Comparison of ENCODE assay signal across 24 cellular contexts in the genomic region with DNA sequence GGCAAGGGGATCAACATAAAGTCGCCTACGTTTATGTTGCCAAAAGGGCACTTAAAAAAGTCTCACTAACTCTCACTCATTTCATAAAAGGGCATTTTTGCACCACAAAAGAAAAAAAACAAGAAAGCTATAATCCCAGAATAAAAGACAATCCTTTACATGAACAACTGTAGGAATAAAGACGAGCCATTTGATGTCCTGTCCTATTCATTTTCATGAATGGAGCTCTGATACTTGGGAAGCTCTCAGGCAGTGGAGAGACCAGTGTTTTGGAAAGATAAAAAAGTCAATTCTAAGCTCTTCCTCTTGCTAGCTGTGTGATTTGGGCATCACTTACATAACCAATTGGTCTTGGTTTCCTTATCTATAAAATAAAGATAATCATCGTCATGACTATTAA.
"Had no signal": no experiment of that assay in that cellular context is flagged by ENCODE, and none has a peak within 500 bp of the region (broad histone marks: within the 10 kb centered on the region; RNA-seq: fewer than 3 reads in every experiment).

No MANE protein-coding gene starts in this region.

- H3K36me3 Mint-ChIP-seq: natural killer cell had no signal

- H3K9me3 Mint-ChIP-seq: endodermal cell; natural killer cell; stimulated activated naive CD8-positive, alpha-beta T cell treated with anti-CD3 and anti-CD28 coated beads, Interleukin-15, amount 100 ng/mL, for 72 hours had no signal

- H3K27me3 Mint-ChIP-seq: stimulated activated naive B cell treated with anti-CD40 and anti-IgM and Interleukin-4, amounts not matched to agents 10 μg/mL and 1 μg/mL and 100 μg/mL, for 72 hours; stimulated activated naive CD8-positive, alpha-beta T cell treated with anti-CD3 and anti-CD28 coated beads, Interleukin-15, amount 100 ng/mL, for 72 hours had no signal

- H3K27ac Mint-ChIP-seq: endodermal cell; natural killer cell; stimulated activated naive B cell treated with anti-CD40 and anti-IgM and Interleukin-4, amounts not matched to agents 10 μg/mL and 1 μg/mL and 100 μg/mL, for 72 hours; stimulated activated naive CD8-positive, alpha-beta T cell treated with anti-CD3 and anti-CD28 coated beads, Interleukin-15, amount 100 ng/mL, for 72 hours had no signal

- H3K4me3 ChIP-seq: colonic mucosa, lung, mucosa of descending colon, spleen, thoracic aorta, transverse colon had no signal

- H3K4me1 Mint-ChIP-seq: natural killer cell; stimulated activated naive CD8-positive, alpha-beta T cell treated with anti-CD3 and anti-CD28 coated beads, Interleukin-15, amount 100 ng/mL, for 72 hours had no signal

- H3K27ac ChIP-seq: colonic mucosa, foreskin keratinocyte, thoracic aorta, transverse colon had no signal

- H3K36me3 ChIP-seq: colonic mucosa, spleen, thoracic aorta, transverse colon had no signal

- ATAC-seq: foreskin keratinocyte; left cardiac atrium; left ventricle myocardium superior; natural killer cell; sciatic nerve; stimulated activated naive CD8-positive, alpha-beta T cell treated with anti-CD3 and anti-CD28 coated beads, Interleukin-15, amount 100 ng/mL, for 72 hours had no signal

- DNase-seq: cerebellar nuclear complex; colonic mucosa; dermis blood vessel endothelial cell; effector CD4-positive, alpha-beta T cell; endodermal cell; erythroblast; foreskin keratinocyte; kidney; left cardiac atrium; left ventricle myocardium superior; mesendoderm; mucosa of descending colon; natural killer cell; posterior cingulate gyrus; spleen; stimulated activated CD4-positive, alpha-beta T cell treated with anti-CD3 and anti-CD28 coated beads, Interleukin-15, amount 100 ng/mL, for 24 hours; stimulated activated CD4-positive, alpha-beta T cell treated with anti-CD3 and anti-CD28 coated beads, Interleukin-1b, Interleukin-23, amount 100 ng/mL, for 48 hours; stimulated activated CD4-positive, alpha-beta T cell treated with anti-CD3 and anti-CD28 coated beads, Interleukin-4, amount 100 ng/mL, for 24 hours; stimulated activated naive B cell treated with anti-CD40 and anti-IgM and Interleukin-4, amounts not matched to agents 10 μg/mL and 1 μg/mL and 100 μg/mL, for 72 hours; stimulated activated naive CD8-positive, alpha-beta T cell treated with anti-CD3 and anti-CD28 coated beads, Interleukin-15, amount 100 ng/mL, for 72 hours; transverse colon had no signal

- H3K27me3 ChIP-seq: colonic mucosa, foreskin keratinocyte, spleen, transverse colon had no signal

- H3K4me3 Mint-ChIP-seq: endodermal cell; natural killer cell; stimulated activated naive CD8-positive, alpha-beta T cell treated with anti-CD3 and anti-CD28 coated beads, Interleukin-15, amount 100 ng/mL, for 72 hours had no signal

- H3K4me1 ChIP-seq: colonic mucosa had no signal

- H3K9me3 ChIP-seq: colonic mucosa, mucosa of descending colon, spleen, thoracic aorta, transverse colon had no signal
